5 cellular contexts compared by ENCODE assay signal in genomic region chrX:146449243-146449642, GRCh38.
"Had no signal": no experiment of that assay in that cellular context is flagged by ENCODE, and none has a peak within 500 bp of the region (broad histone marks: within the 10 kb centered on the region; RNA-seq: fewer than 3 reads in every experiment).

No MANE protein-coding gene starts in this region.

- H3K4me3 ChIP-seq: K562 had no signal

- DNase-seq: IMR-90, KBM-7 had no signal

- H3K27ac ChIP-seq: HL-60 had no signal

- ATAC-seq: K562 had no signal

- FAIRE-seq: HTR-8/SVneo, K562 had no signal
